19 cellular contexts compared by ENCODE assay signal in genomic region chr1:243420369-243420768, GRCh38.
A peak's percentile ranks its signal among the peaks of the same experiment; 100 is the strongest.
DNase-seq lines count a peak whose midpoint lies in the region; ATAC-seq and TF ChIP-seq lines count a peak whose summit lies in the region.
"Had no signal": no experiment of that assay in that cellular context is flagged by ENCODE, and none has a peak within 500 bp of the region (broad histone marks: within the 10 kb centered on the region; RNA-seq: fewer than 3 reads in every experiment).

No MANE protein-coding gene starts in this region.

- no peak overlapping the region for H3K9ac ChIP-seq in Karpas-422 (ENCODE audit: low read length)
- H3K9ac ChIP-seq: neural progenitor cell had no signal

- peaks cover 17% of the 10 kb centered on the region for H3K36me3 Mint-ChIP-seq in activated naive CD8-positive, alpha-beta T cell treated with anti-CD3 and anti-CD28 coated beads for 36 hours
- peaks cover 22% of the 10 kb centered on the region for H3K36me3 Mint-ChIP-seq in activated naive CD8-positive, alpha-beta T cell treated with anti-CD3 and anti-CD28 coated beads, Interleukin-2, amount 50 U/mL, for 24 hours (ENCODE audit: low read depth)
- peaks cover 28% of the 10 kb centered on the region for H3K36me3 Mint-ChIP-seq in dendritic cell treated with granulocyte-macrophage colony-stimulating factor and Interleukin-4, amounts not matched to agents 40 ng/mL and 50 ng/mL, for 4 days (ENCODE audit: low read depth)
- H3K36me3 Mint-ChIP-seq in activated T-helper 17 cell treated with anti-CD3 and anti-CD28 coated beads, Interleukin-2, amount 50 U/mL, for 72 hours (ENCODE audit: low read depth) = peaks cover 28% of the 10 kb centered on the region
- H3K36me3 Mint-ChIP-seq: neural progenitor cell had no signal

- H3K79me2 ChIP-seq in Karpas-422 (ENCODE audit: low read length) = no peaks in the 10 kb centered on the region

- no peaks in the 10 kb centered on the region for H3K9me3 Mint-ChIP-seq in activated naive CD8-positive, alpha-beta T cell treated with anti-CD3 and anti-CD28 coated beads for 36 hours
- H3K9me3 Mint-ChIP-seq in activated naive CD8-positive, alpha-beta T cell treated with anti-CD3 and anti-CD28 coated beads, Interleukin-2, amount 50 U/mL, for 24 hours = no peaks in the 10 kb centered on the region
- H3K9me3 Mint-ChIP-seq in dendritic cell treated with granulocyte-macrophage colony-stimulating factor and Interleukin-4, amounts not matched to agents 40 ng/mL and 50 ng/mL, for 4 days = no peaks in the 10 kb centered on the region
- no peaks in the 10 kb centered on the region for H3K9me3 Mint-ChIP-seq in activated T-helper 17 cell treated with anti-CD3 and anti-CD28 coated beads, Interleukin-2, amount 50 U/mL, for 72 hours
- H3K9me3 Mint-ChIP-seq: activated naive CD4-positive, alpha-beta T cell treated with anti-CD3 and anti-CD28 coated beads, Interleukin-2, amount 50 U/mL, for 24 hours; neural progenitor cell had no signal

- peak overlapping the region; percentile 10 for H3K27ac Mint-ChIP-seq in activated naive CD8-positive, alpha-beta T cell treated with anti-CD3 and anti-CD28 coated beads for 36 hours
- H3K27ac Mint-ChIP-seq in activated naive CD8-positive, alpha-beta T cell treated with anti-CD3 and anti-CD28 coated beads, Interleukin-2, amount 50 U/mL, for 24 hours = no peak overlapping the region
- H3K27ac Mint-ChIP-seq in dendritic cell treated with granulocyte-macrophage colony-stimulating factor and Interleukin-4, amounts not matched to agents 40 ng/mL and 50 ng/mL, for 4 days = peak overlapping the region; percentile 36
- H3K27ac Mint-ChIP-seq in activated T-helper 17 cell treated with anti-CD3 and anti-CD28 coated beads, Interleukin-2, amount 50 U/mL, for 72 hours = no peak overlapping the region
- H3K27ac Mint-ChIP-seq: activated naive CD4-positive, alpha-beta T cell treated with anti-CD3 and anti-CD28 coated beads, Interleukin-2, amount 50 U/mL, for 24 hours; neural progenitor cell had no signal

- no peak overlapping the region for H2AFZ ChIP-seq in Karpas-422 (ENCODE audit: low read length)
- H2AFZ ChIP-seq: neural progenitor cell had no signal

- H3K36me3 ChIP-seq in Karpas-422 (ENCODE audit: insufficient read depth, low read length) (no peaks in the 10 kb centered on the region), breast epithelium (no peaks in the 10 kb centered on the region)
- H3K36me3 ChIP-seq: neural progenitor cell had no signal

- no peak for DNase-seq in activated naive CD8-positive, alpha-beta T cell treated with anti-CD3 and anti-CD28 coated beads for 36 hours
- no peak for DNase-seq in activated naive CD8-positive, alpha-beta T cell treated with anti-CD3 and anti-CD28 coated beads, Interleukin-2, amount 50 U/mL, for 24 hours
- DNase-seq in Karpas-422 (peak; percentile 39), breast epithelium (ENCODE audit: low spot score in 2 of 2) (no peak), MV-4-11 (lab: John Stamatoyannopoulos, UW) (no peak)
- DNase-seq: activated T-cell treated with anti-CD3 and anti-CD28 coated beads, Interleukin-2, amount 50 U/mL, for 48 hours; body of pancreas; effector CD8-positive, alpha-beta T cell; erythroblast; islet precursor cell; NCI-H1417 treated with DMSO at 0.1 percent for 48 hours; NCI-H510A; NK-92 treated with Interleukin-12 subunit alpha and Interleukin-12 subunit beta, amount 100 ng/mL, for 24 hours had no signal

- H3K9me2 ChIP-seq in Karpas-422 (replicated peaks; ENCODE audit: insufficient read depth, low read length) = no peaks in the 10 kb centered on the region

- H3K27me3 Mint-ChIP-seq in activated naive CD8-positive, alpha-beta T cell treated with anti-CD3 and anti-CD28 coated beads for 36 hours = no peaks in the 10 kb centered on the region
- no peaks in the 10 kb centered on the region for H3K27me3 Mint-ChIP-seq in activated naive CD8-positive, alpha-beta T cell treated with anti-CD3 and anti-CD28 coated beads, Interleukin-2, amount 50 U/mL, for 24 hours
- H3K27me3 Mint-ChIP-seq in dendritic cell treated with granulocyte-macrophage colony-stimulating factor and Interleukin-4, amounts not matched to agents 40 ng/mL and 50 ng/mL, for 4 days = no peaks in the 10 kb centered on the region
- H3K27me3 Mint-ChIP-seq in activated T-helper 17 cell treated with anti-CD3 and anti-CD28 coated beads, Interleukin-2, amount 50 U/mL, for 72 hours = no peaks in the 10 kb centered on the region
- H3K27me3 Mint-ChIP-seq: activated naive CD4-positive, alpha-beta T cell treated with anti-CD3 and anti-CD28 coated beads, Interleukin-2, amount 50 U/mL, for 24 hours had no signal

- TF ChIP-seq CTCF in breast epithelium (IDR thresholded peaks at IDR 0.05) = no peak

- no peak for ATAC-seq in activated naive CD8-positive, alpha-beta T cell treated with anti-CD3 and anti-CD28 coated beads, Interleukin-2, amount 50 U/mL, for 24 hours
- no peak for ATAC-seq in activated T-helper 17 cell treated with anti-CD3 and anti-CD28 coated beads, Interleukin-2, amount 50 U/mL, for 72 hours (replicated peaks)
- ATAC-seq: body of pancreas had no signal

- peaks cover 33% of the 10 kb centered on the region for H3K4me1 Mint-ChIP-seq in activated naive CD8-positive, alpha-beta T cell treated with anti-CD3 and anti-CD28 coated beads for 36 hours
- H3K4me1 Mint-ChIP-seq in activated naive CD8-positive, alpha-beta T cell treated with anti-CD3 and anti-CD28 coated beads, Interleukin-2, amount 50 U/mL, for 24 hours = peaks cover 35% of the 10 kb centered on the region
- peaks cover 24% of the 10 kb centered on the region for H3K4me1 Mint-ChIP-seq in dendritic cell treated with granulocyte-macrophage colony-stimulating factor and Interleukin-4, amounts not matched to agents 40 ng/mL and 50 ng/mL, for 4 days (ENCODE audit: low read depth)
- peaks cover 18% of the 10 kb centered on the region for H3K4me1 Mint-ChIP-seq in activated T-helper 17 cell treated with anti-CD3 and anti-CD28 coated beads, Interleukin-2, amount 50 U/mL, for 72 hours

- H3K9me3 ChIP-seq in Karpas-422 (ENCODE audit: low read length) = no peaks in the 10 kb centered on the region
- H3K9me3 ChIP-seq in breast epithelium = no peaks in the 10 kb centered on the region
- H3K9me3 ChIP-seq: body of pancreas, SJSA1 had no signal

- TF ChIP-seq POLR2A in breast epithelium (IDR thresholded peaks at IDR 0.05) = no peak

- no peaks in the 10 kb centered on the region for H3K27me3 ChIP-seq in Karpas-422 (ENCODE audit: low read length)
- H3K27me3 ChIP-seq in breast epithelium = no peaks in the 10 kb centered on the region
- H3K27me3 ChIP-seq: body of pancreas, neural progenitor cell, SJSA1 had no signal

- H4K20me1 ChIP-seq in Karpas-422 (ENCODE audit: insufficient read depth, low read depth, low read length) = no peaks in the 10 kb centered on the region

- H3K4me2 ChIP-seq in Karpas-422 (ENCODE audit: low read depth, low read length, poor library complexity, severe bottlenecking) = no peak overlapping the region
- H3K4me2 ChIP-seq: neural progenitor cell had no signal

- H3K4me3 Mint-ChIP-seq in activated naive CD8-positive, alpha-beta T cell treated with anti-CD3 and anti-CD28 coated beads for 36 hours = no peak overlapping the region
- H3K4me3 Mint-ChIP-seq in activated naive CD8-positive, alpha-beta T cell treated with anti-CD3 and anti-CD28 coated beads, Interleukin-2, amount 50 U/mL, for 24 hours = no peak overlapping the region
- H3K4me3 Mint-ChIP-seq in dendritic cell treated with granulocyte-macrophage colony-stimulating factor and Interleukin-4, amounts not matched to agents 40 ng/mL and 50 ng/mL, for 4 days = no peak overlapping the region
- H3K4me3 Mint-ChIP-seq in activated T-helper 17 cell treated with anti-CD3 and anti-CD28 coated beads, Interleukin-2, amount 50 U/mL, for 72 hours = no peak overlapping the region
- H3K4me3 Mint-ChIP-seq: neural progenitor cell had no signal

- intact Hi-C loops in dendritic cell treated with granulocyte-macrophage colony-stimulating factor and Interleukin-4, amounts not matched to agents 40 ng/mL and 50 ng/mL, for 4 days (cut with micrococcal nuclease) = no loop called here
- intact Hi-C loops in breast epithelium (cut with DNase I; ENCODE audit: low total_unique reads) = no loop called here

- peaks cover 9% of the 10 kb centered on the region for H3K4me1 ChIP-seq in Karpas-422 (ENCODE audit: low read length)
- H3K4me1 ChIP-seq in breast epithelium = no peaks in the 10 kb centered on the region

- H3K4me3 ChIP-seq in Karpas-422 (ENCODE audit: low read length) (no peak overlapping the region), breast epithelium (no peak overlapping the region)
- H3K4me3 ChIP-seq: body of pancreas, lung, neural progenitor cell, SJSA1 had no signal

- no peak overlapping the region for H3K27ac ChIP-seq in Karpas-422 (ENCODE audit: low read length)
- H3K27ac ChIP-seq in breast epithelium = no peak overlapping the region
- H3K27ac ChIP-seq: body of pancreas, neural progenitor cell, SJSA1 had no signal

Comparison
In these comparisons a context has a peak if more than half of its experiments do, and no peak if none do; other contexts are left out.
1. H3K27ac Mint-ChIP-seq: peak in activated naive CD8-positive, alpha-beta T cell treated with anti-CD3 and anti-CD28 coated beads for 36 hours (single experiment) and dendritic cell treated with granulocyte-macrophage colony-stimulating factor and Interleukin-4, amounts not matched to agents 40 ng/mL and 50 ng/mL, for 4 days (single experiment); none in activated naive CD8-positive, alpha-beta T cell treated with anti-CD3 and anti-CD28 coated beads, Interleukin-2, amount 50 U/mL, for 24 hours (single experiment) and activated T-helper 17 cell treated with anti-CD3 and anti-CD28 coated beads, Interleukin-2, amount 50 U/mL, for 72 hours (single experiment).